ENCODE assay signal across 8 cellular contexts in the genomic region with DNA sequence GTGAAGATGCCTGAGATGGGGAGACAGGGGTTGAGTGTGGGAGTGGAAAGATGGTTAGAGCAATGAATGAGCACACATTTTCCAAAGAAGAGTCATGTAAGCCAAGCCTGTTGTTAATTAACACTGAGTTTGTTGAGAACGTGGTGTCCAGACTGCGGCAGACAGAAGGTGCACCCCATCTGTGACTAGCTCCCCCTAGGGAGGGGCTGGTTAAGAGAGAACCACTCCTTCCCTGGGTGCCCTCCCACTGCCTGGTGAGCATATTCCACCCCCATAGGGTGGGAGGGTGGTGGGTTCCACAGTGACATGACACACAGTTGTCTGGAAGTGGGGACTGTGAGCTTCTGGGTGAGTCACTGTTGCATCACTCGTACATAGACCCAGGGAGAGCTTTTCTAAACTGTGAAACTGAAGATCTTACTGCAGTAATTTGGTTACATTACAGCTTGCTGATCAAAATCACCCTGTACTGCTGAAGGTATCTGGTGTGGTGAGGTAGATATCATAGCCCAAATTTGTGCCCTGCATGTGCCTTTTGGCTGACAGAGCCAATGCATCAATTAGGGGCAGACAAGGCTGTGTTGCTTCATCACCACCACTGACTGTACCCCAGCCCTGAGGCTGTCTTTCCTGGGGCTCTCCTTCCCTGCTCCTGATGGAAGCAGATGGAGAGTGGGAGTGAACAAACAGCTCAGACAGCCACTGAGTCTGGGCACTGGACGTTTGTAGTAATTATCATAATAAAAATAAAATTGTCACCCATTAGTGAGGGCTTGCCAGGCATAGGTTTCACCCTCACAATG.
DNase-seq lines count a peak whose midpoint lies in the region; ATAC-seq and TF ChIP-seq lines count a peak whose summit lies in the region.
"Had no signal": no experiment of that assay in that cellular context is flagged by ENCODE, and none has a peak within 500 bp of the region (broad histone marks: within the 10 kb centered on the region; RNA-seq: fewer than 3 reads in every experiment).

No MANE protein-coding gene starts in this region.

- no peak overlapping the region for H3K4me3 ChIP-seq in gastroesophageal sphincter

- WGBS in gastroesophageal sphincter (ENCODE audit: low coverage in 1 of 2), 2 donors = 43 to 50% methylated on average over 1 to 4 of the region's 4 CpGs

- H3K27me3 ChIP-seq in gastroesophageal sphincter = no peaks in the 10 kb centered on the region

- no peaks in the 10 kb centered on the region for H3K36me3 ChIP-seq in gastroesophageal sphincter

- peak; percentile 81 for DNase-seq in HK-2 (ENCODE audit: unreplicated experiment)
- DNase-seq in activated CD4-positive, alpha-beta T cell treated with anti-CD3 and anti-CD28 coated beads, Interleukin-2, amount 50 U/mL, for 48 hours = peak; percentile 65 to 76
- peak; percentile 6 for DNase-seq in stimulated activated CD8-positive, alpha-beta memory T cell treated with anti-CD3 and anti-CD28 coated beads, Interleukin-15, amount 100 ng/mL, for 24 hours (ENCODE audit: low read depth)
- DNase-seq in NCI-H1436 (lab: John Stamatoyannopoulos, UW) = no peak
- no peak for DNase-seq in NCI-H345 treated with DMSO at 0.1 percent for 48 hours (lab: John Stamatoyannopoulos, UW; ENCODE audit: unreplicated experiment)
- DNase-seq: NCI-H1417 treated with DMSO at 0.1 percent for 48 hours had no signal

- TF ChIP-seq POLR2A in gastroesophageal sphincter (IDR thresholded peaks at IDR 0.05) = no peak

- no peak for TF ChIP-seq CTCF in gastroesophageal sphincter (IDR thresholded peaks at IDR 0.05)

- H3K27ac ChIP-seq in gastroesophageal sphincter = no peak overlapping the region

- no peaks in the 10 kb centered on the region for H3K4me1 ChIP-seq in gastroesophageal sphincter

- no peak for TF ChIP-seq EP300 in gastroesophageal sphincter (IDR thresholded peaks at IDR 0.05)

- ATAC-seq in gastroesophageal sphincter (peak; percentile 63), GM19397 (IDR thresholded peaks at IDR 0.05; ENCODE audit: unreplicated experiment) (no peak)

- H3K9me3 ChIP-seq in gastroesophageal sphincter = no peaks in the 10 kb centered on the region

Comparison
In these comparisons a context has a peak if more than half of its experiments do, and no peak if none do; other contexts are left out.
1. DNase-seq: peak in HK-2 (single experiment), activated CD4-positive, alpha-beta T cell treated with anti-CD3 and anti-CD28 coated beads, Interleukin-2, amount 50 U/mL, for 48 hours (2 of 2) and stimulated activated CD8-positive, alpha-beta memory T cell treated with anti-CD3 and anti-CD28 coated beads, Interleukin-15, amount 100 ng/mL, for 24 hours (single experiment); none in NCI-H1436 (single experiment) and NCI-H345 treated with DMSO at 0.1 percent for 48 hours (single experiment).